ENCODE assay signal across 8 cellular contexts in genomic region chr1:58781541-58782307, GRCh38. TPM values are rescaled to one million over a fixed set of nuclear protein-coding genes. Genes with fewer than 3 reads are reported as not detected.
DNase-seq lines count a peak whose midpoint lies in the region; ATAC-seq, FAIRE-seq and TF ChIP-seq lines count a peak whose summit lies in the region.

No MANE protein-coding gene starts in this region.

- in situ Hi-C loops in G401 (cut with HindIII; ENCODE audit: low sequenced_read_pairs): no loop called here

- TF ChIP-seq CTCF in bronchial epithelial cell (IDR thresholded peaks at IDR 0.05; ENCODE audit: insufficient read depth, low read length, severe bottlenecking) (peak; percentile 52), spleen (IDR thresholded peaks at IDR 0.05 in 8 of 11, conservative IDR thresholded peaks at IDR 0.05 in 3 of 11) (peak in 9 of 11 experiments; percentile 28 to 64 (median 56))

- WGBS in spleen, 5 donors: 1% methylated on average over 42 of the region's 42 CpGs

- peak; percentile 52 for DNase-seq in G401 (ENCODE audit: low spot score)
- DNase-seq in NCI-H1092 treated with DMSO at 0.1 percent for 48 hours (lab: John Stamatoyannopoulos, UW): peak; percentile 46
- DNase-seq in UCSD-AML1 (lab: John Stamatoyannopoulos, UW; ENCODE audit: unreplicated experiment): peak; percentile 51
- no peak for DNase-seq in bronchial epithelial cell (ENCODE audit: low read depth)
- peak; percentile 75 for DNase-seq in iris pigment epithelial cell (ENCODE audit: low read depth)
- peak; percentile 89 for DNase-seq in spleen

- no peak for ATAC-seq in HG03039 (IDR thresholded peaks at IDR 0.05; ENCODE audit: unreplicated experiment)
- no peak for ATAC-seq in HG02884 (IDR thresholded peaks at IDR 0.05; ENCODE audit: unreplicated experiment)

- no peaks in the 10 kb centered on the region for H3K9me3 ChIP-seq in spleen

- intact Hi-C loops in spleen (cut with DNase I; ENCODE audit: low total_unique reads): loop anchor here (10.0 kb wide), 2 partner anchors 103 to 513 kb away; partner anchors contain the start of gene FGGY

- peak overlapping the region; percentile 79 for H3K4me3 ChIP-seq in bronchial epithelial cell (ENCODE audit: low read depth, low read length)
- peak overlapping the region; percentile 57 to 88 (median 69) for H3K4me3 ChIP-seq in spleen

- peaks cover 0 to 52% (median 35%) of the 10 kb centered on the region in 6 donors for H3K4me1 ChIP-seq in spleen

- FAIRE-seq in bronchial epithelial cell (lab: Jason Lieb, UNC): no peak

- peaks cover 9% of the 10 kb centered on the region for H3K36me3 ChIP-seq in bronchial epithelial cell (ENCODE audit: control insufficient read depth, insufficient read depth, low read length)
- no peaks in the 10 kb centered on the region for H3K36me3 ChIP-seq in spleen

- H3K27me3 ChIP-seq in bronchial epithelial cell (ENCODE audit: control insufficient read depth, insufficient read depth, low read length) (no peaks in the 10 kb centered on the region), spleen (replicated peaks in 1 of 7) (peaks cover 0 to 9% (median 0%) of the 10 kb centered on the region in 7 donors)

- peak overlapping the region; percentile 98 to 99 (median 99) for H3K27ac ChIP-seq in spleen

- peak in 1 of 3 donors; percentile 11 for TF ChIP-seq POLR2A in spleen (IDR thresholded peaks at IDR 0.05)

RNA-seq across cellular contexts. Expression of gene JUN, which starts 2.1 kb away (rescaled TPM):
- total RNA-seq in G401 (2014; rRNA removed; shearing (Covaris generic)): 6.7 and 7.9 TPM in 2 replicates
- total RNA-seq in bronchial epithelial cell: 66.2 and 90.0 TPM in 2 replicates
- 100 to 1,000 TPM in 1 of 7 donors, 10 to 100 TPM in 6; 33.7 to 162 (median 60.3) TPM for total RNA-seq in spleen
- 10 to 100 TPM in 2 of 3 donors, 1 to 10 TPM in 1; 8.3 to 40.8 (median 18.6) TPM for polyA plus RNA-seq in spleen
